ENCODE assay signal across 1 cellular context in the genomic region with DNA sequence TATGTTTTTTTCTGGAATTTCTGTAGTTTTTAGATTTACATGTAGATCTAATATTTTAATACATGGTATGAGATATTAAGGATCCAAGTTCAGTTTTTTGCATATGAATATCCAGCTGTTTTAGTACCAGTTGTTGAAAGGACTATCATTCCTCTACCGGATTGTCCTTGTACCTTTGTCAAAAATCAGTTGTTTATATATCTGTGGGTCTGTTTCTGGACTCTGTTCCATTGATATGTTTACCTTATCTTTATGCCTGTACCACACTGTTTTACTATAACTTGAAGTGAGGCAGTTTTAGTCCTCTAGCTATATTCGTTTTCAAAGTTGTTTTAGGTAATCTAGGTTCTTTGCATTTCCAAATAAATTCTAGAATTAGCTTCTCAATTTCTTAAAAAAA.
TF ChIP-seq lines count a peak whose summit lies in the region.

No MANE protein-coding gene starts in this region.

TF ChIP-seq in HepG2, 621 proteins besides CTCF, POLR2A, EP300 and RAD21 (continued from another document and continues in another):
- TF ChIP-seq AHDC1 (CRISPR knock-in tag; IDR thresholded peaks at IDR 0.05; ENCODE audit: borderline replicate concordance) (peak; percentile 79; the same call in 1 of the 2 replicates), ZSCAN31 (CRISPR knock-in tag; IDR thresholded peaks at IDR 0.05; ENCODE audit: low read depth) (no peak), MAFG (CRISPR knock-in tag; IDR thresholded peaks at IDR 0.05) (no peak), PBX3 (CRISPR knock-in tag; IDR thresholded peaks at IDR 0.05; ENCODE audit: borderline replicate concordance) (no peak), ZNF562 (CRISPR knock-in tag; IDR thresholded peaks at IDR 0.05; ENCODE audit: borderline replicate concordance) (no peak), FOXP1 (IDR thresholded peaks at IDR 0.05) (no peak), FOXP1 (CRISPR knock-in tag; IDR thresholded peaks at IDR 0.05) (peak; percentile 88), ZNF788 (CRISPR knock-in tag; IDR thresholded peaks at IDR 0.05; ENCODE audit: borderline replicate concordance) (no peak), PITX1 (CRISPR knock-in tag; IDR thresholded peaks at IDR 0.05) (no peak), ZNF124 (CRISPR knock-in tag; IDR thresholded peaks at IDR 0.05) (0 out of 2 replicates have a peak, but pooled peaks have one; percentile 24), ZC3H13 (CRISPR knock-in tag; IDR thresholded peaks at IDR 0.05) (no peak), TCF7 (IDR thresholded peaks at IDR 0.05; ENCODE audit: low read depth) (no peak), LCORL (IDR thresholded peaks at IDR 0.05) (peak; percentile 47; the same call in 1 of the 2 replicates), LCORL (CRISPR knock-in tag; IDR thresholded peaks at IDR 0.05) (peak; percentile 80; the same call in 1 of the 2 replicates), CBX1 (IDR thresholded peaks at IDR 0.05; ENCODE audit: low read depth) (no peak), KDM5A (IDR thresholded peaks at IDR 0.05; ENCODE audit: borderline replicate concordance, low read length) (no peak), ARNT2 (CRISPR knock-in tag; IDR thresholded peaks at IDR 0.05; ENCODE audit: low read depth) (no peak), ZNF331 (CRISPR knock-in tag; IDR thresholded peaks at IDR 0.05) (peak; percentile 17; the same call in 1 of the 2 replicates), TARDBP (CRISPR knock-in tag; IDR thresholded peaks at IDR 0.05) (no peak), GTF3A (CRISPR knock-in tag; conservative IDR thresholded peaks at IDR 0.05) (no peak), JUND (CRISPR knock-in tag; IDR thresholded peaks at IDR 0.05) (no peak), MLXIP (CRISPR knock-in tag; IDR thresholded peaks at IDR 0.05; ENCODE audit: borderline replicate concordance) (no peak), HNRNPUL1 (IDR thresholded peaks at IDR 0.05; ENCODE audit: low read depth, low read length) (no peak), ZNF782 (CRISPR knock-in tag; IDR thresholded peaks at IDR 0.05; ENCODE audit: borderline replicate concordance) (no peak), ERF (CRISPR knock-in tag; IDR thresholded peaks at IDR 0.05) (0 out of 2 replicates have a peak, but pooled peaks have one; percentile 28), SNAPC4 (CRISPR knock-in tag; IDR thresholded peaks at IDR 0.05) (peak; percentile 22; the same call in 1 of the 2 replicates), ZNF747 (CRISPR knock-in tag; IDR thresholded peaks at IDR 0.05; ENCODE audit: borderline replicate concordance) (no peak), CHD2 (IDR thresholded peaks at IDR 0.05; ENCODE audit: low read depth, low read length) (no peak), NFIB (CRISPR knock-in tag; IDR thresholded peaks at IDR 0.05; ENCODE audit: borderline replicate concordance) (no peak), ZNF253 (CRISPR knock-in tag; IDR thresholded peaks at IDR 0.05; ENCODE audit: borderline replicate concordance) (no peak), HNF4A (CRISPR knock-in tag; IDR thresholded peaks at IDR 0.05) (peak; percentile 87), ZNF629 (CRISPR knock-in tag; conservative IDR thresholded peaks at IDR 0.05) (0 out of 2 replicates have a peak, but pooled peaks have one; percentile 20), KLF13 (CRISPR knock-in tag; IDR thresholded peaks at IDR 0.05) (no peak), ZNF547 (CRISPR knock-in tag; IDR thresholded peaks at IDR 0.05) (no peak), GATAD2A (CRISPR knock-in tag; IDR thresholded peaks at IDR 0.05) (peak; percentile 85), PHF21A (CRISPR knock-in tag; IDR thresholded peaks at IDR 0.05) (no peak), FOXK1 (CRISPR knock-in tag; IDR thresholded peaks at IDR 0.05; ENCODE audit: borderline replicate concordance, low read depth) (peak; percentile 69; the same call in 1 of the 2 replicates), ATF4 (CRISPR knock-in tag; IDR thresholded peaks at IDR 0.05) (no peak), MIXL1 (CRISPR knock-in tag; IDR thresholded peaks at IDR 0.05) (peak; percentile 95), BCLAF1 (IDR thresholded peaks at IDR 0.05) (no peak), SSRP1 (CRISPR knock-in tag; IDR thresholded peaks at IDR 0.05) (no peak), MED8 (CRISPR knock-in tag; IDR thresholded peaks at IDR 0.05; ENCODE audit: insufficient replicate concordance) (no peak)
- TF ChIP-seq, protein P1, sequence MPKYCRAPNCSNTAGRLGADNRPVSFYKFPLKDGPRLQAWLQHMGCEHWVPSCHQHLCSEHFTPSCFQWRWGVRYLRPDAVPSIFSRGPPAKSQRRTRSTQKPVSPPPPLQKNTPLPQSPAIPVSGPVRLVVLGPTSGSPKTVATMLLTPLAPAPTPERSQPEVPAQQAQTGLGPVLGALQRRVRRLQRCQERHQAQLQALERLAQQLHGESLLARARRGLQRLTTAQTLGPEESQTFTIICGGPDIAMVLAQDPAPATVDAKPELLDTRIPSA (CRISPR knock-in tag; IDR thresholded peaks at IDR 0.05; ENCODE audit: borderline replicate concordance) = no peak
